In genomic region chr2:200863655-200864205, GRCh38 we compare ENCODE assay signal across 6 cellular contexts. TPM values are rescaled to one million over a fixed set of nuclear protein-coding genes. Genes with fewer than 3 reads are reported as not detected.
DNase-seq lines count a peak whose midpoint lies in the region; ATAC-seq and TF ChIP-seq lines count a peak whose summit lies in the region.

No MANE protein-coding gene starts in this region.

- H3K27me3 Mint-ChIP-seq in effector memory CD8-positive, alpha-beta T cell: no peaks in the 10 kb centered on the region

- H2AFZ ChIP-seq in MM.1S (ENCODE audit: low read length): no peak overlapping the region; the same call in 1 of the 2 replicates

- H3K4me1 ChIP-seq in MM.1S (ENCODE audit: low read length): peaks cover 16% of the 10 kb centered on the region

- peaks cover 42% of the 10 kb centered on the region for H4K20me1 ChIP-seq in MM.1S (ENCODE audit: insufficient read depth, low read length)

- H3K27me3 ChIP-seq in MM.1S (replicated peaks; ENCODE audit: insufficient read depth, low read length): no peaks in the 10 kb centered on the region

- DNase-seq in NCI-H146 (lab: John Stamatoyannopoulos, UW) (peak; percentile 35), NCI-H146 treated with DMSO at 0.1 percent for 48 hours (lab: John Stamatoyannopoulos, UW; ENCODE audit: unreplicated experiment) (no peak), MM.1S (no peak), renal cortical epithelial cell (ENCODE audit: low read depth) (peak; percentile 27), HPDE6-E6E7 (ENCODE audit: extremely low spot score) (no peak)
- DNase-seq in effector memory CD8-positive, alpha-beta T cell: no peak

- ATAC-seq in effector memory CD8-positive, alpha-beta T cell (replicated peaks): peak; percentile 2

- H3K36me3 Mint-ChIP-seq in effector memory CD8-positive, alpha-beta T cell (ENCODE audit: insufficient read depth): peaks cover 61% of the 10 kb centered on the region

- peaks cover 27 to 33% of the 10 kb centered on the region in 2 donors for H3K4me1 Mint-ChIP-seq in effector memory CD8-positive, alpha-beta T cell (ENCODE audit: low read depth in 2 of 2)

- H3K4me3 Mint-ChIP-seq in effector memory CD8-positive, alpha-beta T cell: peak overlapping the region; percentile 81 to 92

- peak overlapping the region; percentile 91; the same call in 1 of the 2 replicates for H3K4me2 ChIP-seq in MM.1S (ENCODE audit: low read depth, low read length)

- TF ChIP-seq CTCF in MM.1S (IDR thresholded peaks at IDR 0.05; ENCODE audit: low read length): no peak

- H3K9ac ChIP-seq in MM.1S (ENCODE audit: low read length): peak overlapping the region; percentile 99

- no peaks in the 10 kb centered on the region for H3K9me3 Mint-ChIP-seq in effector memory CD8-positive, alpha-beta T cell

- H3K27ac ChIP-seq in MM.1S (ENCODE audit: low read length): peak overlapping the region; percentile 97

- no peaks in the 10 kb centered on the region for H3K9me3 ChIP-seq in MM.1S (replicated peaks; ENCODE audit: insufficient read depth, low read length)

- peaks cover 58% of the 10 kb centered on the region for H3K79me2 ChIP-seq in MM.1S (ENCODE audit: low read length)

- H3K4me3 ChIP-seq in MM.1S (ENCODE audit: low read length): peak overlapping the region; percentile 87

- H3F3A ChIP-seq in MM.1S (ENCODE audit: insufficient read depth, low read length): peaks cover 11% of the 10 kb centered on the region

- peaks cover 27% of the 10 kb centered on the region; the same call in 1 of the 2 replicates for H3K36me3 ChIP-seq in MM.1S (replicated peaks; ENCODE audit: insufficient read depth, low read length)

- H3K27ac Mint-ChIP-seq in effector memory CD8-positive, alpha-beta T cell: peak overlapping the region; percentile 100

- H3K9me2 ChIP-seq in MM.1S (replicated peaks; ENCODE audit: insufficient read depth, low read length): no peaks in the 10 kb centered on the region

RNA-seq across cellular contexts. Expression of gene CLK1, which starts 0.7 kb away (rescaled TPM):
- 32.1 and 84.2 TPM in 2 replicates for total RNA-seq in renal cortical epithelial cell

RNA-seq across cellular contexts. Expression of gene PPIL3, which starts 25.1 kb away (rescaled TPM):
- total RNA-seq in renal cortical epithelial cell: 38.8 and 40.1 TPM in 2 replicates

RNA-seq across cellular contexts. Expression of gene NIF3L1, which starts 25.4 kb away (rescaled TPM):
- 21.7 and 37.3 TPM in 2 replicates for total RNA-seq in renal cortical epithelial cell

RNA-seq across cellular contexts. Expression of gene BZW1, which starts 52.0 kb away (rescaled TPM):
- 398 and 823 TPM in 2 replicates for total RNA-seq in renal cortical epithelial cell

Comparison
In these comparisons a context has a peak if more than half of its experiments do, and no peak if none do; other contexts are left out.
1. DNase-seq: peak in NCI-H146 (single experiment) and renal cortical epithelial cell (single experiment); none in NCI-H146 treated with DMSO at 0.1 percent for 48 hours (single experiment), MM.1S (single experiment), effector memory CD8-positive, alpha-beta T cell (0 of 3) and HPDE6-E6E7 (single experiment).